Comparison of ENCODE assay signal across 8 cellular contexts in the genomic region with DNA sequence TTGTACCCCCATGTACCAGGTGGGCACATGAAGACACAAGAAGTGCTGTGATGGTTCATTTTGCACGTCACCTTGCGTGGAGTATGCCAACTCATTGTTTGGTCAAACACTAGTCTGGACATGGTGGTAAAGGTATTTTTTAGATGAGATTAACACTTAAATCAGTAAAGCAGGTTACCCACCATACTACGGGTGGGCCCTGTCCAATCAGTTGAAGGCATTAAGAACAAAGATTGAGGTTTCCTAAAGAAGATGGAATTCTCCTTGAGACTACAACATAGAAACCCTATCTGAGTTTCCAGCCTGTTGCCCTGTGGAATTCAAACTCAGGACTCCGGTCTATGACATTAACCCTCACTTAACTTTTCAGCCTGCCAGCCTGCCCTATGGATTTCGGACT.
"Had no signal": no experiment of that assay in that cellular context is flagged by ENCODE, and none has a peak within 500 bp of the region (broad histone marks: within the 10 kb centered on the region; RNA-seq: fewer than 3 reads in every experiment).

No MANE protein-coding gene starts in this region.

- FAIRE-seq: G401.6, GM12878, GM12891, GM12892, GM18507, GM19239 had no signal

- DNase-seq: GDM1, GF-D8 had no signal

- H3K4me3 ChIP-seq: GM12878 had no signal

- ATAC-seq: GM12878 had no signal
